20 cellular contexts compared by ENCODE assay signal in genomic region chr2:241237949-241238371, GRCh38. TPM values are rescaled to one million over a fixed set of nuclear protein-coding genes. Genes with fewer than 3 reads are reported as not detected.
"Had no signal": no experiment of that assay in that cellular context is flagged by ENCODE, and none has a peak within 500 bp of the region (broad histone marks: within the 10 kb centered on the region; RNA-seq: fewer than 3 reads in every experiment).

No MANE protein-coding gene starts in this region.

- H3K9me3 ChIP-seq: psoas muscle, spleen, stomach, testis had no signal

- H3K4me3 ChIP-seq: psoas muscle, spleen, stomach, testis had no signal

- H3K27me3 Mint-ChIP-seq: activated B cell treated with CpG ODN at 0.5 μM for 24 hours; activated CD4-positive, alpha-beta T cell treated with anti-CD3 and anti-CD28 coated beads, Interleukin-2, amount 10 ng/mL, durations not matched to agents 7 days and 5 days; activated naive CD8-positive, alpha-beta T cell treated with anti-CD3 and anti-CD28 coated beads, Interleukin-2, amount 10 ng/mL, durations not matched to agents 7 days and 5 days; central memory CD8-positive, alpha-beta T cell; dendritic cell treated with granulocyte-macrophage colony-stimulating factor and Interleukin-4, amounts not matched to agents 40 ng/mL and 50 ng/mL, for 4 days had no signal

- H3K27ac ChIP-seq: brain microvascular endothelial cell, epithelial cell of prostate, psoas muscle, spleen, stomach, testis had no signal

- H3K4me1 Mint-ChIP-seq: activated B cell treated with CpG ODN at 0.5 μM for 24 hours; activated CD4-positive, alpha-beta T cell treated with anti-CD3 and anti-CD28 coated beads, Interleukin-2, amount 10 ng/mL, durations not matched to agents 7 days and 5 days; mesothelial cell of epicardium had no signal

- ATAC-seq: psoas muscle, sciatic nerve had no signal

- H3K27ac Mint-ChIP-seq: activated B cell treated with CpG ODN at 0.5 μM for 24 hours; activated CD4-positive, alpha-beta T cell treated with anti-CD3 and anti-CD28 coated beads, Interleukin-2, amount 10 ng/mL, durations not matched to agents 7 days and 5 days; activated naive CD8-positive, alpha-beta T cell treated with anti-CD3 and anti-CD28 coated beads, Interleukin-2, amount 10 ng/mL, durations not matched to agents 7 days and 5 days; activated T-helper 1 cell treated with anti-CD3 and anti-CD28 coated beads, Interleukin-12 subunit alpha, Interleukin-12 subunit beta, Interleukin-2, Interleukin-4 antibody, amounts not matched to agents 30 ng/mL and 10 ng/mL and 1 ng/mL, durations not matched to agents 14 hours and 24 hours and 36 hours; dendritic cell treated with granulocyte-macrophage colony-stimulating factor and Interleukin-4, amounts not matched to agents 40 ng/mL and 50 ng/mL, for 4 days; mesothelial cell of epicardium had no signal

- H3K9me3 Mint-ChIP-seq: activated B cell treated with CpG ODN at 0.5 μM for 24 hours; activated CD4-positive, alpha-beta T cell treated with anti-CD3 and anti-CD28 coated beads, Interleukin-2, amount 10 ng/mL, durations not matched to agents 7 days and 5 days; activated naive CD8-positive, alpha-beta T cell treated with anti-CD3 and anti-CD28 coated beads, Interleukin-2, amount 10 ng/mL, durations not matched to agents 7 days and 5 days; activated T-helper 1 cell treated with anti-CD3 and anti-CD28 coated beads, Interleukin-12 subunit alpha, Interleukin-12 subunit beta, Interleukin-2, Interleukin-4 antibody, amounts not matched to agents 30 ng/mL and 10 ng/mL and 1 ng/mL, durations not matched to agents 14 hours and 24 hours and 36 hours; central memory CD8-positive, alpha-beta T cell; dendritic cell treated with granulocyte-macrophage colony-stimulating factor and Interleukin-4, amounts not matched to agents 40 ng/mL and 50 ng/mL, for 4 days; mesothelial cell of epicardium had no signal

- H3K27me3 ChIP-seq: brain microvascular endothelial cell, spleen, stomach, testis had no signal

- H3K4me1 ChIP-seq: psoas muscle, stomach had no signal

- H3K4me3 Mint-ChIP-seq: activated B cell treated with CpG ODN at 0.5 μM for 24 hours; activated CD4-positive, alpha-beta T cell treated with anti-CD3 and anti-CD28 coated beads, Interleukin-2, amount 10 ng/mL, durations not matched to agents 7 days and 5 days; activated naive CD8-positive, alpha-beta T cell treated with anti-CD3 and anti-CD28 coated beads, Interleukin-2, amount 10 ng/mL, durations not matched to agents 7 days and 5 days; activated T-helper 1 cell treated with anti-CD3 and anti-CD28 coated beads, Interleukin-12 subunit alpha, Interleukin-12 subunit beta, Interleukin-2, Interleukin-4 antibody, amounts not matched to agents 30 ng/mL and 10 ng/mL and 1 ng/mL, durations not matched to agents 14 hours and 24 hours and 36 hours; central memory CD8-positive, alpha-beta T cell; dendritic cell treated with granulocyte-macrophage colony-stimulating factor and Interleukin-4, amounts not matched to agents 40 ng/mL and 50 ng/mL, for 4 days; mesothelial cell of epicardium had no signal

- DNase-seq: activated B cell treated with CpG ODN at 0.5 μM for 24 hours; activated CD4-positive, alpha-beta T cell treated with anti-CD3 and anti-CD28 coated beads, Interleukin-2, amount 10 ng/mL, durations not matched to agents 7 days and 5 days; activated CD8-positive, alpha-beta memory T cell treated with anti-CD3 and anti-CD28 coated beads for 24 hours; activated naive CD4-positive, alpha-beta T cell; activated naive CD8-positive, alpha-beta T cell treated with anti-CD3 and anti-CD28 coated beads, Interleukin-2, amount 10 ng/mL, durations not matched to agents 7 days and 5 days; anterior cingulate cortex; brain microvascular endothelial cell; effector memory CD4-positive, alpha-beta T cell; foreskin melanocyte; psoas muscle; spleen; stomach; testis had no signal

RNA-seq across cellular contexts. Expression of gene ANO7, which starts 49.5 kb away (rescaled TPM):
- polyA plus RNA-seq: neural cell had no signal
